Comparison of ENCODE assay signal across 18 cellular contexts in the genomic region with DNA sequence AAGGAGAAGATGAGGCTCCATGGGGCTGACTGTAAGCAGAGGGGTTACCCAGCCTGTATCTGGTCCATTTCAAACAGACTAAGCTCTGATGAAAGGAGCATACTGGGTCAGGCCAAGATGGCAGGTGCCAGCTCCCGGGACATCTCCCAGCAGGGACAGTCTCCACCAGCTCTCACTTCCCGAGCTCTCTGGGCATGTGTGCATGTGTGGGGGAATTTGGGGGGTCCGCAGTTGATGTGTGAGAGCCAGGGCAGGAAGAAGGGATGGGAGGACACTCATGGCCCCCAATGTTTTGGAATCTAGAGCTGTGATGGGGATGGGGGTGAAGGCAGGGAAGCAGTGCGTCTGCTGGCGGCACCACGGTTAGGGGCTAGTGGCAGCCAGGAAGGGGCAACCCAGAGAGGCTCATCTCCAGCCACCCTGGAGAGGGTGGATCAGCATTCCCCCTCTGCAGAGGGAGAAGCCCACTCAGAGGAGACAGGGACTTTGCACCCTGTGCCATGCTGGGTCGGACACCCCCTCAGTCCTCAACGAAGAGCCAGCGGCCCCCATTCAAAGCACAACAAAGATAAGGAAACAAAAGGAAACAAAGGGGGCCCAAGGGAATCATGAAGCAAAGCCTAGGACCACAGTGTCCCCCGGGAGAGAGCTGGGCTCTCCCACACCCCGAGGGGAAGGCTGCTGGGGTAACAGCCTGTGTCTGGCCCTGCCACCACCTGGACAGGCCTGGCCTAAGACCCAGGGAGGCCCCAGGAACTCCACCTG. TPM values are rescaled to one million over a fixed set of nuclear protein-coding genes. Genes with fewer than 3 reads are reported as not detected.
DNase-seq lines count a peak whose midpoint lies in the region; ATAC-seq, FAIRE-seq and TF ChIP-seq lines count a peak whose summit lies in the region.
"Had no signal": no experiment of that assay in that cellular context is flagged by ENCODE, and none has a peak within 500 bp of the region (broad histone marks: within the 10 kb centered on the region; RNA-seq: fewer than 3 reads in every experiment).

No MANE protein-coding gene starts in this region.

- H3K9me3 ChIP-seq in BLaER1: no peaks in the 10 kb centered on the region
- no peaks in the 10 kb centered on the region for H3K9me3 ChIP-seq in endodermal cell (ENCODE audit: control insufficient read depth, low read length)
- H3K9me3 ChIP-seq: uterus had no signal

- WGBS in endodermal cell (ENCODE audit: insufficient coverage in 1 of 2, insufficient read length in 1 of 2), 2 experiments: 96 to 98% methylated on average over 7 to 11 of the region's 11 CpGs

- no peaks in the 10 kb centered on the region for H3K27me3 Mint-ChIP-seq in endodermal cell (ENCODE audit: insufficient read depth)
- H3K27me3 Mint-ChIP-seq in progenitor cell of endocrine pancreas: no peaks in the 10 kb centered on the region
- H3K27me3 Mint-ChIP-seq in activated naive CD8-positive, alpha-beta T cell treated with anti-CD3 and anti-CD28 coated beads, Interleukin-2, amount 50 U/mL, for 24 hours: no peaks in the 10 kb centered on the region

- H3K4me3 ChIP-seq in BLaER1 (peak overlapping the region; percentile 34; the same call in 1 of the 2 replicates), endodermal cell (ENCODE audit: low read length) (no peak overlapping the region)
- H3K4me3 ChIP-seq: GM12878, GM23248, uterus had no signal

- H3K27ac Mint-ChIP-seq in endodermal cell: peak overlapping the region; percentile 35
- H3K27ac Mint-ChIP-seq in progenitor cell of endocrine pancreas: peak overlapping the region; percentile 89
- H3K27ac Mint-ChIP-seq in activated naive CD8-positive, alpha-beta T cell treated with anti-CD3 and anti-CD28 coated beads, Interleukin-2, amount 50 U/mL, for 24 hours: no peak overlapping the region

- H3K9ac ChIP-seq in BLaER1: peak overlapping the region; percentile 69
- H3K9ac ChIP-seq in endodermal cell (ENCODE audit: extremely low read depth, low read length, poor library complexity, severe bottlenecking): no peak overlapping the region
- H3K9ac ChIP-seq: GM23248 had no signal

- no peaks in the 10 kb centered on the region for H3K27me3 ChIP-seq in BLaER1
- no peaks in the 10 kb centered on the region for H3K27me3 ChIP-seq in endodermal cell (ENCODE audit: control insufficient read depth, insufficient read depth, low read length, poor library complexity, severe bottlenecking)
- H3K27me3 ChIP-seq: foreskin keratinocyte, uterus had no signal

- TF ChIP-seq POLR2A in GM12891 (IDR thresholded peaks at IDR 0.05; ENCODE audit: low read depth, low read length): no peak

- peaks cover 65% of the 10 kb centered on the region for H3K36me3 Mint-ChIP-seq in endodermal cell (ENCODE audit: low read depth)
- peaks cover 8% of the 10 kb centered on the region for H3K36me3 Mint-ChIP-seq in progenitor cell of endocrine pancreas (ENCODE audit: insufficient read depth)
- peaks cover 2% of the 10 kb centered on the region for H3K36me3 Mint-ChIP-seq in activated naive CD8-positive, alpha-beta T cell treated with anti-CD3 and anti-CD28 coated beads, Interleukin-2, amount 50 U/mL, for 24 hours (ENCODE audit: low read depth)

- H3K9me3 Mint-ChIP-seq in endodermal cell (no peaks in the 10 kb centered on the region), progenitor cell of endocrine pancreas (ENCODE audit: low read depth) (no peaks in the 10 kb centered on the region)
- H3K9me3 Mint-ChIP-seq in activated naive CD8-positive, alpha-beta T cell treated with anti-CD3 and anti-CD28 coated beads, Interleukin-2, amount 50 U/mL, for 24 hours: no peaks in the 10 kb centered on the region

- no peak for FAIRE-seq in GM12891 (lab: Jason Lieb, UNC)
- FAIRE-seq: GM12878 had no signal

- no peaks in the 10 kb centered on the region for H3K4me1 Mint-ChIP-seq in endodermal cell
- peaks cover 3% of the 10 kb centered on the region for H3K4me1 Mint-ChIP-seq in progenitor cell of endocrine pancreas (ENCODE audit: low read depth)
- no peaks in the 10 kb centered on the region for H3K4me1 Mint-ChIP-seq in activated naive CD8-positive, alpha-beta T cell treated with anti-CD3 and anti-CD28 coated beads, Interleukin-2, amount 50 U/mL, for 24 hours

- TF ChIP-seq CTCF in endodermal cell (conservative IDR thresholded peaks at IDR 0.05) (no peak), progenitor cell of endocrine pancreas (IDR thresholded peaks at IDR 0.05; ENCODE audit: unreplicated experiment) (no peak)

- H3K4me1 ChIP-seq in BLaER1 (peaks cover 83% of the 10 kb centered on the region), endodermal cell (ENCODE audit: control insufficient read depth, insufficient read depth, low read length) (no peaks in the 10 kb centered on the region)
- H3K4me1 ChIP-seq: foreskin keratinocyte, uterus had no signal

- no peak overlapping the region for H3K4me3 Mint-ChIP-seq in endodermal cell
- H3K4me3 Mint-ChIP-seq in progenitor cell of endocrine pancreas (ENCODE audit: low read depth): no peak overlapping the region
- H3K4me3 Mint-ChIP-seq in activated naive CD8-positive, alpha-beta T cell treated with anti-CD3 and anti-CD28 coated beads, Interleukin-2, amount 50 U/mL, for 24 hours: no peak overlapping the region

- H4K20me1 ChIP-seq in BLaER1: peaks cover 46% of the 10 kb centered on the region

- H3K36me3 ChIP-seq in BLaER1 (peaks cover 96% of the 10 kb centered on the region), endodermal cell (ENCODE audit: control insufficient read depth, insufficient read depth, low read length) (peaks cover 91% of the 10 kb centered on the region)
- H3K36me3 ChIP-seq: uterus had no signal

- peak overlapping the region; percentile 78 for H3K27ac ChIP-seq in BLaER1
- no peak overlapping the region for H3K27ac ChIP-seq in endodermal cell (ENCODE audit: low read depth, low read length)
- H3K27ac ChIP-seq: foreskin keratinocyte, GM23248, uterus had no signal

- peak overlapping the region; percentile 93 for H3K4me2 ChIP-seq in BLaER1

- DNase-seq in GM12891 (ENCODE audit: insufficient read length, low spot score): peak; percentile 8
- no peak for DNase-seq in endodermal cell
- no peak for DNase-seq in progenitor cell of endocrine pancreas (ENCODE audit: low spot score, unreplicated experiment)
- no peak for DNase-seq in activated naive CD8-positive, alpha-beta T cell treated with anti-CD3 and anti-CD28 coated beads, Interleukin-2, amount 50 U/mL, for 24 hours
- no peak for DNase-seq in NCI-H146 (lab: John Stamatoyannopoulos, UW)
- no peak for DNase-seq in cerebellum (ENCODE audit: low spot score)
- DNase-seq: cortex of kidney; foreskin keratinocyte; GF-D8; GM23248; NCI-H1417; NCI-H526; SIG-M5; stimulated activated CD4-positive, alpha-beta T cell treated with anti-CD3 and anti-CD28 coated beads, Interleukin-2, amount 100 ng/mL, for 24 hours; T-helper 2 cell had no signal

- ATAC-seq in activated naive CD8-positive, alpha-beta T cell treated with anti-CD3 and anti-CD28 coated beads, Interleukin-2, amount 50 U/mL, for 24 hours: no peak
- ATAC-seq: foreskin keratinocyte, GM12878 had no signal

TF ChIP-seq in GM12891, 5 proteins besides CTCF, POLR2A, EP300 and RAD21:
- TF ChIP-seq PAX5 (IDR thresholded peaks at IDR 0.05; ENCODE audit: insufficient read depth, low read length, severe bottlenecking): no peak
- no peak for TF ChIP-seq SPI1 (IDR thresholded peaks at IDR 0.05; ENCODE audit: low read depth, low read length)
- TF ChIP-seq POLR2AphosphoS5 (IDR thresholded peaks at IDR 0.05; ENCODE audit: low read depth, low read length): no peak
- TF ChIP-seq POU2F2 (IDR thresholded peaks at IDR 0.05; ENCODE audit: low read depth, low read length): no peak
- TF ChIP-seq TAF1 (IDR thresholded peaks at IDR 0.05; ENCODE audit: low read depth, low read length): no peak

RNA-seq across cellular contexts. Expression of gene DSTN, which starts 52.4 kb away (rescaled TPM):
- 61.6 TPM for polyA plus RNA-seq in GM12891 (2012; ENCODE audit: low read depth, missing spikeins)
- total RNA-seq in endodermal cell (100 to 1,000 TPM; 196 to 204 TPM), progenitor cell of endocrine pancreas (199 and 201 TPM in 2 replicates), cerebellum (116 TPM)
- 192 TPM for polyA plus RNA-seq in endodermal cell (2013, experiment 1 of 2)
- polyA plus RNA-seq in endodermal cell (2013, experiment 2 of 2): 208 TPM

RNA-seq across cellular contexts. Expression of gene RRBP1, which starts 59.8 kb away (rescaled TPM):
- 32.6 TPM for polyA plus RNA-seq in GM12891 (2012; ENCODE audit: low read depth, missing spikeins)
- 100 to 1,000 TPM; 191 to 212 TPM for total RNA-seq in endodermal cell
- 54.2 TPM for polyA plus RNA-seq in endodermal cell (2013, experiment 1 of 2)
- polyA plus RNA-seq in endodermal cell (2013, experiment 2 of 2): 58.4 TPM
- 222 and 242 TPM in 2 replicates for total RNA-seq in progenitor cell of endocrine pancreas
- total RNA-seq in cerebellum: 13.7 TPM

Comparison
In these comparisons a context has a peak if more than half of its experiments do, and no peak if none do; other contexts are left out.
1. RNA of gene RRBP1, which starts 59.8 kb away (total RNA-seq): 222 to 242 TPM in progenitor cell of endocrine pancreas and 191 to 212 TPM in endodermal cell; 13.7 TPM in cerebellum (single experiment); every median in the first group is over 10 times any median in the second.